Comparison of ENCODE assay signal across 1 cellular context in the genomic region with DNA sequence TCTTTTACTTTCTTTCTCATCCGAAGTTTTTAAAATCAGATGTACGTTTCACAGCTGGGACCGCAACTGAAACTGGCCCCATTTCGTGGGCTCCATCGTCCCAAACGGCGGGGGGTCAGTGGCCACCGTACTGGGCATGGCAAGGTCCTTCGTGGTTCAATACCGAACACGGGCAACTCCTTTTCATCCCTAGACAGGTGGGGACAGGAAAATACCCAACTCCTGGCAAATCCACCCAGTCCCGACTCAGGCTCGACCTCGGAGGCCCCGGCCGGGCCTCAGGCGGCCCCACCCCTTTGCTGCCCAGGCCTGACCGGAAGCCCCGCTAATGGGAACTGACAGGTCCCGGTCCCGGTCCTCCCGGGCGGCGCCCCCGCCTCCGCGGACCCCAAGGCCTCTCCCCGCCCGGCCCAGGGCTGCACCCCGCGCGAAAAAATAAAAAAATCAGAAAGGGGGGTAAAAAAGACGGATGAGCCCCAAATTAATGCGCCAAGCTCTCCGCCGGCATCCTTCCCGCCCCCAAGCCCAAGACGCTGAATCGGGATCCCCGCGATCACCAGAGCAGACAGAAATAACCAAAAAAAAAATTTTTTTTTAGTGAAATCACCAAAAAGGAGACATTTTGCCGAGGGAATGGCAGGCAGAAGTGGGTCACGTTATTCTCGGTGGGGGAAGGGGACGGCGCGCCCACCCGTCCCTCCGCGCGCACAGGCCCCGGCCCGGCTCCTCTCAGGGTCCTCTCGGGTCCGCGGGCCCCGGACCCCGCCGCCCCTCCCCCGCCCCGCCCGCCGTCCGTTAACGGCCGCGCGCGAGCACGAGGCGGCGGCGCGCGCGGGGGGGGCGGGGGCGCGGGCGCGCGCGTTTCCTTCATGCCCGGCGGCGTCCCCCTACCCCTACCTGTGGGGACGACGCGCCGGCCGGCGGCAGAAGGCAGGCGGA.
TF ChIP-seq lines count a peak whose summit lies in the region.

No MANE protein-coding gene starts in this region.

TF ChIP-seq in HepG2, 621 proteins besides CTCF, POLR2A, EP300 and RAD21 (continued from another document and continues in another):
- TF ChIP-seq, protein P1, sequence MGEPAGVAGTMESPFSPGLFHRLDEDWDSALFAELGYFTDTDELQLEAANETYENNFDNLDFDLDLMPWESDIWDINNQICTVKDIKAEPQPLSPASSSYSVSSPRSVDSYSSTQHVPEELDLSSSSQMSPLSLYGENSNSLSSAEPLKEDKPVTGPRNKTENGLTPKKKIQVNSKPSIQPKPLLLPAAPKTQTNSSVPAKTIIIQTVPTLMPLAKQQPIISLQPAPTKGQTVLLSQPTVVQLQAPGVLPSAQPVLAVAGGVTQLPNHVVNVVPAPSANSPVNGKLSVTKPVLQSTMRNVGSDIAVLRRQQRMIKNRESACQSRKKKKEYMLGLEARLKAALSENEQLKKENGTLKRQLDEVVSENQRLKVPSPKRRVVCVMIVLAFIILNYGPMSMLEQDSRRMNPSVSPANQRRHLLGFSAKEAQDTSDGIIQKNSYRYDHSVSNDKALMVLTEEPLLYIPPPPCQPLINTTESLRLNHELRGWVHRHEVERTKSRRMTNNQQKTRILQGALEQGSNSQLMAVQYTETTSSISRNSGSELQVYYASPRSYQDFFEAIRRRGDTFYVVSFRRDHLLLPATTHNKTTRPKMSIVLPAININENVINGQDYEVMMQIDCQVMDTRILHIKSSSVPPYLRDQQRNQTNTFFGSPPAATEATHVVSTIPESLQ (CRISPR knock-in tag; conservative IDR thresholded peaks at IDR 0.05): no peak
- TF ChIP-seq, protein P2, sequence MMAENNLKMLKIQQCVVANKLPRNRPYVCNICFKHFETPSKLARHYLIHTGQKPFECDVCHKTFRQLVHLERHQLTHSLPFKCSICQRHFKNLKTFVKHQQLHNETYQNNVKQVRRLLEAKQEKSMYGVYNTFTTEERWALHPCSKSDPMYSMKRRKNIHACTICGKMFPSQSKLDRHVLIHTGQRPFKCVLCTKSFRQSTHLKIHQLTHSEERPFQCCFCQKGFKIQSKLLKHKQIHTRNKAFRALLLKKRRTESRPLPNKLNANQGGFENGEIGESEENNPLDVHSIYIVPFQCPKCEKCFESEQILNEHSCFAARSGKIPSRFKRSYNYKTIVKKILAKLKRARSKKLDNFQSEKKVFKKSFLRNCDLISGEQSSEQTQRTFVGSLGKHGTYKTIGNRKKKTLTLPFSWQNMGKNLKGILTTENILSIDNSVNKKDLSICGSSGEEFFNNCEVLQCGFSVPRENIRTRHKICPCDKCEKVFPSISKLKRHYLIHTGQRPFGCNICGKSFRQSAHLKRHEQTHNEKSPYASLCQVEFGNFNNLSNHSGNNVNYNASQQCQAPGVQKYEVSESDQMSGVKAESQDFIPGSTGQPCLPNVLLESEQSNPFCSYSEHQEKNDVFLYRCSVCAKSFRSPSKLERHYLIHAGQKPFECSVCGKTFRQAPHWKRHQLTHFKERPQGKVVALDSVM (CRISPR knock-in tag; IDR thresholded peaks at IDR 0.05): peak; percentile 65
- TF ChIP-seq NAIF1 (CRISPR knock-in tag; IDR thresholded peaks at IDR 0.05; ENCODE audit: borderline replicate concordance) (peak; percentile 62; the same call in 1 of the 2 replicates), WIZ (CRISPR knock-in tag; IDR thresholded peaks at IDR 0.05) (no peak), SIX4 (CRISPR knock-in tag; IDR thresholded peaks at IDR 0.05) (no peak), ZNF678 (CRISPR knock-in tag; IDR thresholded peaks at IDR 0.05) (no peak; the same call in none of the 2 replicates), ZNF101 (CRISPR knock-in tag; IDR thresholded peaks at IDR 0.05; ENCODE audit: borderline replicate concordance, low read depth) (no peak), MXI1 (IDR thresholded peaks at IDR 0.05; ENCODE audit: borderline replicate concordance, low read depth, low read length) (peak; percentile 71; the same call in 1 of the 3 replicates), ZNF207 (IDR thresholded peaks at IDR 0.05; ENCODE audit: borderline replicate concordance) (no peak), NCOA5 (CRISPR knock-in tag; IDR thresholded peaks at IDR 0.05) (no peak), ZNF841 (CRISPR knock-in tag; IDR thresholded peaks at IDR 0.05; ENCODE audit: borderline replicate concordance) (0 out of 2 replicates have a peak, but pooled peaks have one; percentile 48), ZNF251 (CRISPR knock-in tag; IDR thresholded peaks at IDR 0.05) (no peak), ARID2 (CRISPR knock-in tag; IDR thresholded peaks at IDR 0.05; ENCODE audit: borderline replicate concordance) (0 out of 2 replicates have a peak, but pooled peaks have one; percentile 52), U2AF1 (optimal IDR thresholded peaks at IDR 0.05; ENCODE audit: low read depth, low read length) (peak; percentile 41), NBN (conservative IDR thresholded peaks at IDR 0.05) (no peak), KAT7 (CRISPR knock-in tag; IDR thresholded peaks at IDR 0.05; ENCODE audit: borderline replicate concordance) (peak; percentile 84), ZNF557 (CRISPR knock-in tag; IDR thresholded peaks at IDR 0.05) (no peak; the same call in 1 of the 2 replicates), ZNF44 (CRISPR knock-in tag; IDR thresholded peaks at IDR 0.05) (peak; percentile 75; the same call in 1 of the 2 replicates)
- TF ChIP-seq, protein P3, sequence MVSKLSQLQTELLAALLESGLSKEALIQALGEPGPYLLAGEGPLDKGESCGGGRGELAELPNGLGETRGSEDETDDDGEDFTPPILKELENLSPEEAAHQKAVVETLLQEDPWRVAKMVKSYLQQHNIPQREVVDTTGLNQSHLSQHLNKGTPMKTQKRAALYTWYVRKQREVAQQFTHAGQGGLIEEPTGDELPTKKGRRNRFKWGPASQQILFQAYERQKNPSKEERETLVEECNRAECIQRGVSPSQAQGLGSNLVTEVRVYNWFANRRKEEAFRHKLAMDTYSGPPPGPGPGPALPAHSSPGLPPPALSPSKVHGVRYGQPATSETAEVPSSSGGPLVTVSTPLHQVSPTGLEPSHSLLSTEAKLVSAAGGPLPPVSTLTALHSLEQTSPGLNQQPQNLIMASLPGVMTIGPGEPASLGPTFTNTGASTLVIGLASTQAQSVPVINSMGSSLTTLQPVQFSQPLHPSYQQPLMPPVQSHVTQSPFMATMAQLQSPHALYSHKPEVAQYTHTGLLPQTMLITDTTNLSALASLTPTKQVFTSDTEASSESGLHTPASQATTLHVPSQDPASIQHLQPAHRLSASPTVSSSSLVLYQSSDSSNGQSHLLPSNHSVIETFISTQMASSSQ (IDR thresholded peaks at IDR 0.05; ENCODE audit: low read depth): no peak
- TF ChIP-seq, protein P3 (CRISPR knock-in tag; IDR thresholded peaks at IDR 0.05; ENCODE audit: borderline replicate concordance): no peak; the same call in 1 of the 2 replicates
- TF ChIP-seq, protein P4, sequence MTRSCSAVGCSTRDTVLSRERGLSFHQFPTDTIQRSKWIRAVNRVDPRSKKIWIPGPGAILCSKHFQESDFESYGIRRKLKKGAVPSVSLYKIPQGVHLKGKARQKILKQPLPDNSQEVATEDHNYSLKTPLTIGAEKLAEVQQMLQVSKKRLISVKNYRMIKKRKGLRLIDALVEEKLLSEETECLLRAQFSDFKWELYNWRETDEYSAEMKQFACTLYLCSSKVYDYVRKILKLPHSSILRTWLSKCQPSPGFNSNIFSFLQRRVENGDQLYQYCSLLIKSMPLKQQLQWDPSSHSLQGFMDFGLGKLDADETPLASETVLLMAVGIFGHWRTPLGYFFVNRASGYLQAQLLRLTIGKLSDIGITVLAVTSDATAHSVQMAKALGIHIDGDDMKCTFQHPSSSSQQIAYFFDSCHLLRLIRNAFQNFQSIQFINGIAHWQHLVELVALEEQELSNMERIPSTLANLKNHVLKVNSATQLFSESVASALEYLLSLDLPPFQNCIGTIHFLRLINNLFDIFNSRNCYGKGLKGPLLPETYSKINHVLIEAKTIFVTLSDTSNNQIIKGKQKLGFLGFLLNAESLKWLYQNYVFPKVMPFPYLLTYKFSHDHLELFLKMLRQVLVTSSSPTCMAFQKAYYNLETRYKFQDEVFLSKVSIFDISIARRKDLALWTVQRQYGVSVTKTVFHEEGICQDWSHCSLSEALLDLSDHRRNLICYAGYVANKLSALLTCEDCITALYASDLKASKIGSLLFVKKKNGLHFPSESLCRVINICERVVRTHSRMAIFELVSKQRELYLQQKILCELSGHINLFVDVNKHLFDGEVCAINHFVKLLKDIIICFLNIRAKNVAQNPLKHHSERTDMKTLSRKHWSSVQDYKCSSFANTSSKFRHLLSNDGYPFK (CRISPR knock-in tag; IDR thresholded peaks at IDR 0.05; ENCODE audit: borderline replicate concordance): peak; percentile 47; the same call in 1 of the 2 replicates
- TF ChIP-seq, protein P5, sequence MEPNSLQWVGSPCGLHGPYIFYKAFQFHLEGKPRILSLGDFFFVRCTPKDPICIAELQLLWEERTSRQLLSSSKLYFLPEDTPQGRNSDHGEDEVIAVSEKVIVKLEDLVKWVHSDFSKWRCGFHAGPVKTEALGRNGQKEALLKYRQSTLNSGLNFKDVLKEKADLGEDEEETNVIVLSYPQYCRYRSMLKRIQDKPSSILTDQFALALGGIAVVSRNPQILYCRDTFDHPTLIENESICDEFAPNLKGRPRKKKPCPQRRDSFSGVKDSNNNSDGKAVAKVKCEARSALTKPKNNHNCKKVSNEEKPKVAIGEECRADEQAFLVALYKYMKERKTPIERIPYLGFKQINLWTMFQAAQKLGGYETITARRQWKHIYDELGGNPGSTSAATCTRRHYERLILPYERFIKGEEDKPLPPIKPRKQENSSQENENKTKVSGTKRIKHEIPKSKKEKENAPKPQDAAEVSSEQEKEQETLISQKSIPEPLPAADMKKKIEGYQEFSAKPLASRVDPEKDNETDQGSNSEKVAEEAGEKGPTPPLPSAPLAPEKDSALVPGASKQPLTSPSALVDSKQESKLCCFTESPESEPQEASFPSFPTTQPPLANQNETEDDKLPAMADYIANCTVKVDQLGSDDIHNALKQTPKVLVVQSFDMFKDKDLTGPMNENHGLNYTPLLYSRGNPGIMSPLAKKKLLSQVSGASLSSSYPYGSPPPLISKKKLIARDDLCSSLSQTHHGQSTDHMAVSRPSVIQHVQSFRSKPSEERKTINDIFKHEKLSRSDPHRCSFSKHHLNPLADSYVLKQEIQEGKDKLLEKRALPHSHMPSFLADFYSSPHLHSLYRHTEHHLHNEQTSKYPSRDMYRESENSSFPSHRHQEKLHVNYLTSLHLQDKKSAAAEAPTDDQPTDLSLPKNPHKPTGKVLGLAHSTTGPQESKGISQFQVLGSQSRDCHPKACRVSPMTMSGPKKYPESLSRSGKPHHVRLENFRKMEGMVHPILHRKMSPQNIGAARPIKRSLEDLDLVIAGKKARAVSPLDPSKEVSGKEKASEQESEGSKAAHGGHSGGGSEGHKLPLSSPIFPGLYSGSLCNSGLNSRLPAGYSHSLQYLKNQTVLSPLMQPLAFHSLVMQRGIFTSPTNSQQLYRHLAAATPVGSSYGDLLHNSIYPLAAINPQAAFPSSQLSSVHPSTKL (CRISPR knock-in tag; IDR thresholded peaks at IDR 0.05): peak; percentile 53
- TF ChIP-seq, protein P6, sequence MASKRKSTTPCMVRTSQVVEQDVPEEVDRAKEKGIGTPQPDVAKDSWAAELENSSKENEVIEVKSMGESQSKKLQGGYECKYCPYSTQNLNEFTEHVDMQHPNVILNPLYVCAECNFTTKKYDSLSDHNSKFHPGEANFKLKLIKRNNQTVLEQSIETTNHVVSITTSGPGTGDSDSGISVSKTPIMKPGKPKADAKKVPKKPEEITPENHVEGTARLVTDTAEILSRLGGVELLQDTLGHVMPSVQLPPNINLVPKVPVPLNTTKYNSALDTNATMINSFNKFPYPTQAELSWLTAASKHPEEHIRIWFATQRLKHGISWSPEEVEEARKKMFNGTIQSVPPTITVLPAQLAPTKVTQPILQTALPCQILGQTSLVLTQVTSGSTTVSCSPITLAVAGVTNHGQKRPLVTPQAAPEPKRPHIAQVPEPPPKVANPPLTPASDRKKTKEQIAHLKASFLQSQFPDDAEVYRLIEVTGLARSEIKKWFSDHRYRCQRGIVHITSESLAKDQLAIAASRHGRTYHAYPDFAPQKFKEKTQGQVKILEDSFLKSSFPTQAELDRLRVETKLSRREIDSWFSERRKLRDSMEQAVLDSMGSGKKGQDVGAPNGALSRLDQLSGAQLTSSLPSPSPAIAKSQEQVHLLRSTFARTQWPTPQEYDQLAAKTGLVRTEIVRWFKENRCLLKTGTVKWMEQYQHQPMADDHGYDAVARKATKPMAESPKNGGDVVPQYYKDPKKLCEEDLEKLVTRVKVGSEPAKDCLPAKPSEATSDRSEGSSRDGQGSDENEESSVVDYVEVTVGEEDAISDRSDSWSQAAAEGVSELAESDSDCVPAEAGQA (IDR thresholded peaks at IDR 0.05; ENCODE audit: low read depth): 0 out of 2 replicates have a peak, but pooled peaks have one; percentile 26
- TF ChIP-seq, protein P6 (CRISPR knock-in tag; IDR thresholded peaks at IDR 0.05; ENCODE audit: borderline replicate concordance): peak; percentile 68
- TF ChIP-seq, protein P7, sequence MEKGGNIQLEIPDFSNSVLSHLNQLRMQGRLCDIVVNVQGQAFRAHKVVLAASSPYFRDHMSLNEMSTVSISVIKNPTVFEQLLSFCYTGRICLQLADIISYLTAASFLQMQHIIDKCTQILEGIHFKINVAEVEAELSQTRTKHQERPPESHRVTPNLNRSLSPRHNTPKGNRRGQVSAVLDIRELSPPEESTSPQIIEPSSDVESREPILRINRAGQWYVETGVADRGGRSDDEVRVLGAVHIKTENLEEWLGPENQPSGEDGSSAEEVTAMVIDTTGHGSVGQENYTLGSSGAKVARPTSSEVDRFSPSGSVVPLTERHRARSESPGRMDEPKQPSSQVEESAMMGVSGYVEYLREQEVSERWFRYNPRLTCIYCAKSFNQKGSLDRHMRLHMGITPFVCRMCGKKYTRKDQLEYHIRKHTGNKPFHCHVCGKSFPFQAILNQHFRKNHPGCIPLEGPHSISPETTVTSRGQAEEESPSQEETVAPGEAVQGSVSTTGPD (CRISPR knock-in tag; IDR thresholded peaks at IDR 0.05): 0 out of 2 replicates have a peak, but pooled peaks have one; percentile 30
